3 cellular contexts compared by ENCODE assay signal in the genomic region with DNA sequence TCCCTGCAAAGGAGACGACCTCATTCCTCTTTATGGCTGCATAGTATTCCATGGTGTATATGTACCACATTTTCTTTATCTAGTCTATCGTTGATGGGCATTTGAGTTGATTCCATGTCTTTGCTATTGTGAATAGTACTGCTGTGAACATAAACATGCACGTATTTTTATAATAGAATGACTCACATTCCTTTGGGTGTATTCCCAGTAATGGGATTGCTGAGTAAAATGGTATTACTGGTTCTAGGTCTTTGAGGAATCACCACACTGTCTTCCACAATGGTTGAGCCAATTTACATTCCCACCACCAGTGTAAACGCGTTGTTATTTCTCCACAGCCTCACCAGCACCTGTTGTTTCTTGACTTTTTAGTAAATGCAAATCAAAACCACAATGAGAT. TPM values are rescaled to one million over a fixed set of nuclear protein-coding genes. Genes with fewer than 3 reads are reported as not detected.
"Had no signal": no experiment of that assay in that cellular context is flagged by ENCODE, and none has a peak within 500 bp of the region (broad histone marks: within the 10 kb centered on the region; RNA-seq: fewer than 3 reads in every experiment).

No MANE protein-coding gene starts in this region.

RNA-seq across cellular contexts. Expression of a gene that starts 16.5 kb away (rescaled TPM):
- total RNA-seq: HT-29 had no signal
- polyA plus RNA-seq: IgD-negative memory B cell, K562 had no signal
